ENCODE assay signal across 29 cellular contexts in genomic region chr13:79512950-79513349, GRCh38.
"Had no signal": no experiment of that assay in that cellular context is flagged by ENCODE, and none has a peak within 500 bp of the region (broad histone marks: within the 10 kb centered on the region; RNA-seq: fewer than 3 reads in every experiment).

No MANE protein-coding gene starts in this region.

- DNase-seq: effector memory CD4-positive, alpha-beta T cell; foreskin keratinocyte; heart left ventricle; kidney; left lung; mesenchymal stem cell; mucosa of descending colon; naive B cell; stimulated activated CD4-positive, alpha-beta T cell treated with anti-CD3 and anti-CD28 coated beads, Interleukin-12 subunit alpha, Interleukin-12 subunit beta, amount 100 ng/mL, for 4 hours; stimulated activated CD4-positive, alpha-beta T cell treated with anti-CD3 and anti-CD28 coated beads, Interleukin-1b, Interleukin-23, amount 100 ng/mL, for 48 hours; stimulated activated CD4-positive, alpha-beta T cell treated with anti-CD3 and anti-CD28 coated beads, Interleukin-4, amount 100 ng/mL, for 1 hour; stimulated activated CD8-positive, alpha-beta memory T cell treated with anti-CD3 and anti-CD28 coated beads, Interleukin-4, amount 100 ng/mL, for 48 hours; stimulated activated naive CD4-positive, alpha-beta T cell treated with Interleukin-2 at 50 U/mL for 16 hours; stomach; thyroid gland; trophoblast cell had no signal

- H3K27me3 ChIP-seq: esophagus muscularis mucosa, foreskin keratinocyte, gastroesophageal sphincter, heart left ventricle, hepatocyte, left lung, stomach, thyroid gland, vagina had no signal

- H3K4me1 ChIP-seq: gastroesophageal sphincter, left lung, parathyroid adenoma, thyroid gland had no signal

- H3K9me3 Mint-ChIP-seq: dendritic cell treated with granulocyte-macrophage colony-stimulating factor and Interleukin-4, amounts not matched to agents 40 ng/mL and 50 ng/mL, for 4 days; mesothelial cell of epicardium; naive B cell; natural killer cell treated with Interleukin-12 subunit alpha and Interleukin-12 subunit beta and Interleukin-15 and Interleukin-18, amount 100 ng/mL, for 72 hours; neural crest cell had no signal

- H3K4me3 ChIP-seq: esophagus muscularis mucosa, gastroesophageal sphincter, heart left ventricle, hepatocyte, left lung, mucosa of descending colon, smooth muscle cell, stomach, thyroid gland, vagina had no signal

- H3K27me3 Mint-ChIP-seq: naive B cell; natural killer cell treated with Interleukin-12 subunit alpha and Interleukin-12 subunit beta and Interleukin-15 and Interleukin-18, amount 100 ng/mL, for 72 hours; progenitor cell of endocrine pancreas had no signal

- H3K4me3 Mint-ChIP-seq: dendritic cell treated with granulocyte-macrophage colony-stimulating factor and Interleukin-4, amounts not matched to agents 40 ng/mL and 50 ng/mL, for 4 days; mesothelial cell of epicardium; naive B cell; natural killer cell treated with Interleukin-12 subunit alpha and Interleukin-12 subunit beta and Interleukin-15 and Interleukin-18, amount 100 ng/mL, for 72 hours; neural crest cell had no signal

- H3K4me1 Mint-ChIP-seq: naive B cell had no signal

- H3K27ac Mint-ChIP-seq: dendritic cell treated with granulocyte-macrophage colony-stimulating factor and Interleukin-4, amounts not matched to agents 40 ng/mL and 50 ng/mL, for 4 days; mesothelial cell of epicardium; naive B cell; natural killer cell treated with Interleukin-12 subunit alpha and Interleukin-12 subunit beta and Interleukin-15 and Interleukin-18, amount 100 ng/mL, for 72 hours; progenitor cell of endocrine pancreas had no signal

- H3K36me3 ChIP-seq: esophagus muscularis mucosa, gastroesophageal sphincter, heart left ventricle, left lung, neutrophil, stomach, thyroid gland, vagina had no signal

- H2AFZ ChIP-seq: hepatocyte, parathyroid adenoma had no signal

- ATAC-seq: foreskin keratinocyte; gastroesophageal sphincter; heart left ventricle; left lung; mucosa of descending colon; natural killer cell treated with Interleukin-12 subunit alpha and Interleukin-12 subunit beta and Interleukin-15 and Interleukin-18, amount 100 ng/mL, for 72 hours; sciatic nerve had no signal

- H3K9ac ChIP-seq: parathyroid adenoma had no signal

- H3K27ac ChIP-seq: esophagus muscularis mucosa, foreskin keratinocyte, gastroesophageal sphincter, heart left ventricle, hepatocyte, left lung, neutrophil, parathyroid adenoma, stomach, thyroid gland, vagina had no signal

- H3K9me3 ChIP-seq: esophagus muscularis mucosa, gastroesophageal sphincter, heart left ventricle, left lung, mucosa of descending colon, neutrophil, stomach, thyroid gland, vagina had no signal

- H3K4me2 ChIP-seq: hepatocyte, smooth muscle cell had no signal

- H3K36me3 Mint-ChIP-seq: mesothelial cell of epicardium; naive B cell; natural killer cell treated with Interleukin-12 subunit alpha and Interleukin-12 subunit beta and Interleukin-15 and Interleukin-18, amount 100 ng/mL, for 72 hours had no signal
